9 cellular contexts compared by ENCODE assay signal in the genomic region with DNA sequence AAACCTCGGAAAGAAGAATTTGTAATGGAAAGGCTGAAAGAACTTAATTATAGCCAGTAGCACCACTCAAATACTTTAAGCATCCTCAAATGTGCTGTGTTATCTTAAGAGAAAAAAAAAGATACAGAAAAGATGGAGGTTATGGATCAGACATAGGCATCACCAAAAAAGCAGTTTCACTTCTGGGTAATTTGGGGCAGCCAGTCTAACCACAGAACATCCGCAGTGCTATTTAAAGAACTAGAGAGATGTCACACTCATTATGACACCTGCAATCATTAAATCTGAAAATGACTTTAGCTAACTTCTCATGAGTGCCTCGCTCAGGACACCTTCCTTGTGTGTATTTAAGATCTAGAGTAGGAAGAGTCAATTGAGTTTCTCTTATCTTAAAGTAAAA.
DNase-seq lines count a peak whose midpoint lies in the region; ATAC-seq and TF ChIP-seq lines count a peak whose summit lies in the region.
"Had no signal": no experiment of that assay in that cellular context is flagged by ENCODE, and none has a peak within 500 bp of the region (broad histone marks: within the 10 kb centered on the region; RNA-seq: fewer than 3 reads in every experiment).

No MANE protein-coding gene starts in this region.

- H3K27me3 ChIP-seq in OCI-LY1 (ENCODE audit: insufficient read depth, low read length), result no peaks in the 10 kb centered on the region
- H3K27me3 ChIP-seq in brain microvascular endothelial cell (replicated peaks), result no peaks in the 10 kb centered on the region

- DNase-seq in stimulated activated CD4-positive, alpha-beta T cell treated with anti-CD3 and anti-CD28 coated beads, Interleukin-2, amount 100 ng/mL, for 24 hours, result peak; percentile 26 to 37
- no peak for DNase-seq in epidermal melanocyte (ENCODE audit: insufficient read length, low spot score)
- no peak for DNase-seq in HPDE6-E6E7 (ENCODE audit: extremely low spot score)
- no peak for DNase-seq in effector CD4-positive, alpha-beta T cell
- no peak for DNase-seq in brain microvascular endothelial cell

- no peaks in the 10 kb centered on the region for H4K20me1 ChIP-seq in OCI-LY1 (ENCODE audit: insufficient read depth, low read length)

- H3K4me1 ChIP-seq in OCI-LY1 (ENCODE audit: insufficient read depth, low read length, severe bottlenecking), result peaks cover 24% of the 10 kb centered on the region
- H3K4me1 ChIP-seq: parathyroid adenoma had no signal

- in situ Hi-C loops in brain microvascular endothelial cell (cut with HindIII; ENCODE audit: low pct_ligation_motif_present, low sequenced_read_pairs), result no loop called here

- no peak overlapping the region for H2AFZ ChIP-seq in OCI-LY1 (ENCODE audit: low read length)
- H2AFZ ChIP-seq: parathyroid adenoma had no signal

- ATAC-seq in GM18909 (IDR thresholded peaks at IDR 0.05; ENCODE audit: poor library complexity, unreplicated experiment) (peak; percentile 95), HG02798 (IDR thresholded peaks at IDR 0.05; ENCODE audit: poor library complexity, unreplicated experiment) (peak; percentile 91)

- TF ChIP-seq CTCF in OCI-LY1 (IDR thresholded peaks at IDR 0.05; ENCODE audit: low read length) (no peak), brain microvascular endothelial cell (IDR thresholded peaks at IDR 0.05; ENCODE audit: low read depth, low read length, missing control alignments) (no peak)

- no peaks in the 10 kb centered on the region for H3F3A ChIP-seq in OCI-LY1 (ENCODE audit: insufficient read depth, low read length)

- H3K27ac ChIP-seq in OCI-LY1 (ENCODE audit: low read depth, low read length, poor library complexity, severe bottlenecking), result no peak overlapping the region
- H3K27ac ChIP-seq in brain microvascular endothelial cell, result no peak overlapping the region
- H3K27ac ChIP-seq: parathyroid adenoma had no signal

- H3K9me2 ChIP-seq in OCI-LY1 (ENCODE audit: low read depth, low read length), result no peaks in the 10 kb centered on the region

- H3K36me3 ChIP-seq in OCI-LY1 (ENCODE audit: insufficient read depth, low read length) (no peaks in the 10 kb centered on the region), brain microvascular endothelial cell (replicated peaks) (no peaks in the 10 kb centered on the region)

- H3K4me2 ChIP-seq in OCI-LY1 (ENCODE audit: low read length), result peak overlapping the region; percentile 38

- no peak overlapping the region for H3K9ac ChIP-seq in OCI-LY1 (ENCODE audit: low read length)
- H3K9ac ChIP-seq: parathyroid adenoma had no signal

- H3K4me3 ChIP-seq in OCI-LY1 (ENCODE audit: low read depth, low read length, poor library complexity, severe bottlenecking) (peak overlapping the region; percentile 0), brain microvascular endothelial cell (ENCODE audit: low read depth, low read length) (no peak overlapping the region)

- no peaks in the 10 kb centered on the region for H3K79me2 ChIP-seq in OCI-LY1 (ENCODE audit: insufficient read depth, low read length)
- H3K79me2 ChIP-seq: parathyroid adenoma had no signal

- H3K9me3 ChIP-seq in OCI-LY1 (ENCODE audit: low read length), result 0 out of 2 replicates have a peak, but pooled peaks cover 4% of the 10 kb centered on the region

Comparison
In these comparisons a context has a peak if more than half of its experiments do, and no peak if none do; other contexts are left out.
1. DNase-seq: peak in stimulated activated CD4-positive, alpha-beta T cell treated with anti-CD3 and anti-CD28 coated beads, Interleukin-2, amount 100 ng/mL, for 24 hours (2 of 2); none in epidermal melanocyte (single experiment), HPDE6-E6E7 (single experiment), effector CD4-positive, alpha-beta T cell (single experiment) and brain microvascular endothelial cell (single experiment).